In the genomic region with DNA sequence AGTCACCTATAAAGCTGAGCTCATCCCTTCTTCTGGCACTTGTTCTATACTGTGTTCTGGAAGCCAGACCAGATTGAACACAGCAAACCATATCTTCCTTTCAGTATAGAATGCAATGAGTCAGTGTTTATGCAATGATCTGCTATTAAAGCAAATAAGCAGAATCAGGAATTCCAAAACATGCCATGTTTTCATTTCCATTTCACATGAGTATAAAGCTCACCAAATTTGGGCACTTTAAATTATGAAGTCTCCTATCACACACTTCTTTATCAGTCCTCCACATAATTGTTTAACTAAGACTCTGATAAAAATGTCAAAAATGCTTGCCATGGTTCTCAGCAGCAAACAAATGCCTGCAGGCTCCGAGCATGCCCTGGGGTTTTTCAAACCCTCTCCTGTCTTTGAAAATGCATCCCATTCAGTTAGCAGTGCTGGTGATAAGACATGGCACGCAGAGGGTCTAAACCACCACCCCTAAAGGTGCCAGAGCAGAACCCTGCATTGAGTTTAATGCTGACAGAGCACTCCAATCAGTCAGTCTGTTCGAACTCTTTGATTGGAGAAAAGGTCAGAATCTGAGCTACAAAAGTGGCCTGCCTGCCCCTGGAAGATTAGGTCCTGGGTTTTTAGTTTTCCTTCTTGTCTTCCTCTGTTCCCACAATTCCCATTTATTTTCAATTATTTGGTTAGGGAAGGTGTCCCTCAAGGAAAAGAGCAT, we compare ENCODE assay signal across 11 cellular contexts.
DNase-seq lines count a peak whose midpoint lies in the region; ATAC-seq lines count a peak whose summit lies in the region.
"Had no signal": no experiment of that assay in that cellular context is flagged by ENCODE, and none has a peak within 500 bp of the region (broad histone marks: within the 10 kb centered on the region; RNA-seq: fewer than 3 reads in every experiment).

No MANE protein-coding gene starts in this region.

- ATAC-seq in activated naive CD4-positive, alpha-beta T cell treated with anti-CD3 and anti-CD28 coated beads, Interleukin-2, amount 50 U/mL, for 72 hours, result no peak
- no peak for ATAC-seq in HG03571 (IDR thresholded peaks at IDR 0.05; ENCODE audit: unreplicated experiment)
- ATAC-seq: WTC11 had no signal

- peaks cover 6 to 26% of the 10 kb centered on the region in 2 donors for H3K36me3 Mint-ChIP-seq in activated naive CD4-positive, alpha-beta T cell treated with anti-CD3 and anti-CD28 coated beads, Interleukin-2, amount 50 U/mL, for 72 hours

- DNase-seq in AG08396 (ENCODE audit: low spot score) (peak; percentile 42), iPS-NIHi7 (ENCODE audit: extremely low spot score) (peak; percentile 25), occipital lobe (lab: John Stamatoyannopoulos, UW) (no peak), SKM-1 (lab: John Stamatoyannopoulos, UW; ENCODE audit: unreplicated experiment) (no peak), NCI-H345 treated with DMSO at 0.1 percent for 48 hours (lab: John Stamatoyannopoulos, UW; ENCODE audit: unreplicated experiment) (no peak)
- DNase-seq in activated naive CD4-positive, alpha-beta T cell treated with anti-CD3 and anti-CD28 coated beads, Interleukin-2, amount 50 U/mL, for 72 hours (ENCODE audit: low spot score in 2 of 2), result no peak
- DNase-seq: DND-41; stimulated activated CD4-positive, alpha-beta T cell treated with anti-CD3 and anti-CD28 coated beads, Interleukin-4, amount 100 ng/mL, for 1 hour had no signal

- peak overlapping the region; percentile 30; the same call in 1 of the 2 replicates for H3K4me3 ChIP-seq in GM08714 (ENCODE audit: low read length)

- H3K9me3 Mint-ChIP-seq in activated naive CD4-positive, alpha-beta T cell treated with anti-CD3 and anti-CD28 coated beads, Interleukin-2, amount 50 U/mL, for 72 hours, result peaks cover 4 to 5% of the 10 kb centered on the region in 2 donors

- peak overlapping the region; percentile 72 to 86 for H3K27ac Mint-ChIP-seq in activated naive CD4-positive, alpha-beta T cell treated with anti-CD3 and anti-CD28 coated beads, Interleukin-2, amount 50 U/mL, for 72 hours
- H3K27ac Mint-ChIP-seq: WTC11 had no signal

Comparison
In these comparisons a context has a peak if more than half of its experiments do, and no peak if none do; other contexts are left out.
1. DNase-seq: peak in AG08396 (single experiment) and iPS-NIHi7 (single experiment); none in activated naive CD4-positive, alpha-beta T cell treated with anti-CD3 and anti-CD28 coated beads, Interleukin-2, amount 50 U/mL, for 72 hours (0 of 2), occipital lobe (single experiment), SKM-1 (single experiment) and NCI-H345 treated with DMSO at 0.1 percent for 48 hours (single experiment).